15 cellular contexts compared by ENCODE assay signal in genomic region chr2:209501579-209501978, GRCh38.
"Had no signal": no experiment of that assay in that cellular context is flagged by ENCODE, and none has a peak within 500 bp of the region (broad histone marks: within the 10 kb centered on the region; RNA-seq: fewer than 3 reads in every experiment).

No MANE protein-coding gene starts in this region.

- FAIRE-seq: endothelial cell of umbilical vein had no signal

- ATAC-seq: activated CD8-positive, alpha-beta T cell treated with anti-CD3 and anti-CD28 coated beads for 36 hours; activated T-cell treated with anti-CD3 and anti-CD28 coated beads, Interleukin-2, amount 50 U/mL, for 4 hours; foreskin keratinocyte; naive thymus-derived CD8-positive, alpha-beta T cell; stimulated activated effector memory CD8-positive, alpha-beta T cell treated with anti-CD3 and anti-CD28 coated beads, Interleukin-12 subunit alpha, Interleukin-12 subunit beta, amount 100 ng/mL, for 72 hours had no signal

- DNase-seq: activated B cell treated with CpG ODN at 0.5 μM for 24 hours; activated CD4-positive, alpha-beta T cell treated with anti-CD3 and anti-CD28 coated beads for 48 hours; activated CD8-positive, alpha-beta T cell treated with anti-CD3 and anti-CD28 coated beads for 36 hours; activated effector memory CD4-positive, alpha-beta T cell treated with anti-CD3 and anti-CD28 coated beads, Interleukin-2, amount 50 U/mL, for 16 hours; activated T-cell treated with anti-CD3 and anti-CD28 coated beads, Interleukin-2, amount 50 U/mL, for 4 hours; amniotic stem cell; central memory CD4-positive, alpha-beta T cell; foreskin keratinocyte; glutamatergic neuron; hypothalamus; left ventricle myocardium inferior; mesenchymal stem cell; naive thymus-derived CD8-positive, alpha-beta T cell had no signal
